In genomic region chr10:76141376-76141775, GRCh38 we compare ENCODE assay signal across 14 cellular contexts.
DNase-seq lines count a peak whose midpoint lies in the region; ATAC-seq, FAIRE-seq and TF ChIP-seq lines count a peak whose summit lies in the region.
"Had no signal": no experiment of that assay in that cellular context is flagged by ENCODE, and none has a peak within 500 bp of the region (broad histone marks: within the 10 kb centered on the region; RNA-seq: fewer than 3 reads in every experiment).

No MANE protein-coding gene starts in this region.

- no peaks in the 10 kb centered on the region for H3K4me1 Mint-ChIP-seq in activated T-helper 2 cell treated with anti-CD3 and anti-CD28 coated beads, Interferon-gamma antibody, Interleukin-2, Interleukin-4, amounts not matched to agents 10 μg/mL and 5 μg/mL and 100 μg/mL, durations not matched to agents 14 hours and 24 hours and 36 hours (ENCODE audit: low read depth)
- H3K4me1 Mint-ChIP-seq: CD8-positive, alpha-beta memory T cell; GM23338 had no signal

- H3K27ac Mint-ChIP-seq in activated T-helper 2 cell treated with anti-CD3 and anti-CD28 coated beads, Interferon-gamma antibody, Interleukin-2, Interleukin-4, amounts not matched to agents 10 μg/mL and 5 μg/mL and 100 μg/mL, durations not matched to agents 14 hours and 24 hours and 36 hours, result no peak overlapping the region
- H3K27ac Mint-ChIP-seq: CD8-positive, alpha-beta memory T cell; GM23338; H9 had no signal

- no peak overlapping the region for H3K4me2 ChIP-seq in HepG2 (ENCODE audit: low read depth, low read length)
- H3K4me2 ChIP-seq: GM23338 had no signal

- WGBS in HepG2 (ENCODE audit: low lambda C conversion rate), result 92% methylated on average over 3 of the region's 3 CpGs
- WGBS in right lobe of liver (ENCODE audit: insufficient coverage, low coverage, low lambda C conversion rate, missing lambda C conversion rate), result 94% methylated on average over 3 of the region's 3 CpGs

- no peak overlapping the region for H3K4me3 ChIP-seq in HepG2 (replicated peaks in 1 of 3; ENCODE audit: insufficient read depth in 1 of 3, low read depth in 2 of 3, low read length in 3 of 3)
- no peak overlapping the region for H3K4me3 ChIP-seq in right lobe of liver
- H3K4me3 ChIP-seq: GM23338 had no signal

- H3K27ac ChIP-seq in HepG2 (ENCODE audit: extremely low read length, insufficient read depth, low read length) (no peak overlapping the region), right lobe of liver (no peak overlapping the region)
- H3K27ac ChIP-seq: C4-2B had no signal

- BruUV-seq in HepG2 (replicated peaks; lab: Mats Ljungman, UMichigan), result no TSS peak

- no peaks in the 10 kb centered on the region for H3K36me3 Mint-ChIP-seq in activated T-helper 2 cell treated with anti-CD3 and anti-CD28 coated beads, Interferon-gamma antibody, Interleukin-2, Interleukin-4, amounts not matched to agents 10 μg/mL and 5 μg/mL and 100 μg/mL, durations not matched to agents 14 hours and 24 hours and 36 hours (ENCODE audit: low read depth)
- H3K36me3 Mint-ChIP-seq: CD8-positive, alpha-beta memory T cell had no signal

- no peak overlapping the region for H3K9ac ChIP-seq in HepG2 (ENCODE audit: insufficient read depth, low read depth, low read length)

- H3K79me2 ChIP-seq in HepG2 (ENCODE audit: insufficient read depth, low read length), result no peaks in the 10 kb centered on the region

- TF ChIP-seq EP300 in HepG2 (IDR thresholded peaks at IDR 0.05; ENCODE audit: low read depth in 2 of 2, low read length in 2 of 2), result no peak
- no peak for TF ChIP-seq EP300 in HepG2 (CRISPR knock-in tag; IDR thresholded peaks at IDR 0.05; ENCODE audit: borderline replicate concordance)

- no peak overlapping the region for H3K4me3 Mint-ChIP-seq in activated T-helper 2 cell treated with anti-CD3 and anti-CD28 coated beads, Interferon-gamma antibody, Interleukin-2, Interleukin-4, amounts not matched to agents 10 μg/mL and 5 μg/mL and 100 μg/mL, durations not matched to agents 14 hours and 24 hours and 36 hours (ENCODE audit: low read depth)
- H3K4me3 Mint-ChIP-seq: CD8-positive, alpha-beta memory T cell; GM23338; H9 had no signal

- H3K4me1 ChIP-seq in HepG2 (ENCODE audit: insufficient read depth, low read length) (no peaks in the 10 kb centered on the region), right lobe of liver (no peaks in the 10 kb centered on the region)
- H3K4me1 ChIP-seq: BE2C had no signal

- CTCF ChIA-PET in HepG2 (lab: Yijun Ruan, JAX; ENCODE audit: low intra/inter-chr PET ratio, low total read pairs), result no interaction called here

- in situ Hi-C loops in HepG2 (cut with HindIII; ENCODE audit: extremely low pct_ligation_motif_present, low pct_unique_long_range_greater_than_20kb), result no loop called here

- no peak for FAIRE-seq in HepG2 (lab: Jason Lieb, UNC)
- FAIRE-seq: A204.1 had no signal

- no peak for ATAC-seq in HepG2
- ATAC-seq in right lobe of liver, result no peak
- ATAC-seq: GM23338 had no signal

- TF ChIP-seq CTCF in HepG2 (CRISPR knock-in tag; IDR thresholded peaks at IDR 0.05) (no peak), right lobe of liver (IDR thresholded peaks at IDR 0.05) (no peak)

- H3K27me3 ChIP-seq in HepG2 (ENCODE audit: control insufficient read depth in 1 of 2, insufficient read depth in 2 of 2, low read length in 2 of 2) (no peaks in the 10 kb centered on the region), right lobe of liver (no peaks in the 10 kb centered on the region)
- H3K27me3 ChIP-seq: BE2C had no signal

- intact Hi-C loops in HepG2 (cut with micrococcal nuclease; ENCODE audit: unreplicated experiment) (no loop called here), right lobe of liver (cut with DNase I) (no loop called here)
- intact Hi-C loops in activated T-helper 2 cell treated with anti-CD3 and anti-CD28 coated beads, Interferon-gamma antibody, Interleukin-2, Interleukin-4, amounts not matched to agents 10 μg/mL and 5 μg/mL and 100 μg/mL, durations not matched to agents 14 hours and 24 hours and 36 hours (cut with micrococcal nuclease), result no loop called here

- no peaks in the 10 kb centered on the region for H3K36me3 ChIP-seq in HepG2 (replicated peaks in 1 of 2; ENCODE audit: control insufficient read depth in 1 of 2, insufficient read depth in 2 of 2, low read length in 2 of 2)
- no peaks in the 10 kb centered on the region for H3K36me3 ChIP-seq in right lobe of liver
- H3K36me3 ChIP-seq: BE2C had no signal

- no peak for TF ChIP-seq POLR2A in HepG2 (IDR thresholded peaks at IDR 0.05; ENCODE audit: insufficient read depth in 1 of 2, low read depth in 2 of 2, low read length in 2 of 2)
- TF ChIP-seq POLR2A in right lobe of liver (IDR thresholded peaks at IDR 0.05), result no peak

- no peaks in the 10 kb centered on the region for H3K27me3 Mint-ChIP-seq in activated T-helper 2 cell treated with anti-CD3 and anti-CD28 coated beads, Interferon-gamma antibody, Interleukin-2, Interleukin-4, amounts not matched to agents 10 μg/mL and 5 μg/mL and 100 μg/mL, durations not matched to agents 14 hours and 24 hours and 36 hours (ENCODE audit: low read depth)

- TF ChIP-seq RAD21 in HepG2 (CRISPR knock-in tag; IDR thresholded peaks at IDR 0.05), result no peak

- DNase-seq in HepG2 (ENCODE audit: low spot score) (no peak), right lobe of liver (no peak), NCI-H1105 (lab: John Stamatoyannopoulos, UW) (peak; percentile 19), NCI-H748 treated with DMSO at 0.1 percent for 48 hours (lab: John Stamatoyannopoulos, UW) (peak; percentile 23)
- no peak for DNase-seq in activated CD8-positive, alpha-beta memory T cell treated with anti-CD3 and anti-CD28 coated beads, Interleukin-2, amount 50 U/mL, for 48 hours
- no peak for DNase-seq in activated T-helper 2 cell treated with anti-CD3 and anti-CD28 coated beads, Interferon-gamma antibody, Interleukin-2, Interleukin-4, amounts not matched to agents 10 μg/mL and 5 μg/mL and 100 μg/mL, durations not matched to agents 14 hours and 24 hours and 36 hours (ENCODE audit: low spot score)
- DNase-seq in activated CD4-positive, CD25-positive, alpha-beta regulatory T cell (lab: John Stamatoyannopoulos, UW), result no peak
- DNase-seq: BE2C; CD8-positive, alpha-beta memory T cell; DMS 273 treated with DMSO at 0.1 percent for 48 hours; H9 had no signal

- POLR2A ChIA-PET in HepG2 (lab: Yijun Ruan, JAX), result interaction anchor here (1.5 kb wide), 1 partner anchor 9 kb away, joined by 5 read pairs; no protein-coding TSS in a partner anchor

- no peaks in the 10 kb centered on the region for H3K9me3 ChIP-seq in HepG2 (ENCODE audit: low read length)
- no peaks in the 10 kb centered on the region for H3K9me3 ChIP-seq in right lobe of liver
- H3K9me3 ChIP-seq: BE2C had no signal

- peaks cover 5% of the 10 kb centered on the region for H3K9me3 Mint-ChIP-seq in activated T-helper 2 cell treated with anti-CD3 and anti-CD28 coated beads, Interferon-gamma antibody, Interleukin-2, Interleukin-4, amounts not matched to agents 10 μg/mL and 5 μg/mL and 100 μg/mL, durations not matched to agents 14 hours and 24 hours and 36 hours

- H2AFZ ChIP-seq in HepG2 (ENCODE audit: low read length), result no peak overlapping the region
- H2AFZ ChIP-seq: GM23338 had no signal

- H4K20me1 ChIP-seq in HepG2 (ENCODE audit: insufficient read depth, low read length), result no peaks in the 10 kb centered on the region

TF ChIP-seq in HepG2, 621 proteins besides CTCF, POLR2A, EP300 and RAD21:
- peak; percentile 91 for TF ChIP-seq MAFF (IDR thresholded peaks at IDR 0.05; ENCODE audit: low read depth, low read length)
- TF ChIP-seq NFE2L2 (IDR thresholded peaks at IDR 0.05; ENCODE audit: low read length), result no peak
- no peak for TF ChIP-seq ZGPAT (CRISPR knock-in tag; IDR thresholded peaks at IDR 0.05)
- peak; percentile 81 to 96 for TF ChIP-seq MAFK (conservative IDR thresholded peaks at IDR 0.05 in 1 of 2, IDR thresholded peaks at IDR 0.05 in 1 of 2; ENCODE audit: low read length in 2 of 2)

Comparison
In these comparisons a context has a peak if more than half of its experiments do, and no peak if none do; other contexts are left out.
1. DNase-seq: peak in NCI-H1105 (single experiment) and NCI-H748 treated with DMSO at 0.1 percent for 48 hours (single experiment); none in HepG2 (single experiment), right lobe of liver (0 of 3), activated CD8-positive, alpha-beta memory T cell treated with anti-CD3 and anti-CD28 coated beads, Interleukin-2, amount 50 U/mL, for 48 hours (single experiment), activated T-helper 2 cell treated with anti-CD3 and anti-CD28 coated beads, Interferon-gamma antibody, Interleukin-2, Interleukin-4, amounts not matched to agents 10 μg/mL and 5 μg/mL and 100 μg/mL, durations not matched to agents 14 hours and 24 hours and 36 hours (single experiment) and activated CD4-positive, CD25-positive, alpha-beta regulatory T cell (0 of 4).